16 cellular contexts compared by ENCODE assay signal in the genomic region with DNA sequence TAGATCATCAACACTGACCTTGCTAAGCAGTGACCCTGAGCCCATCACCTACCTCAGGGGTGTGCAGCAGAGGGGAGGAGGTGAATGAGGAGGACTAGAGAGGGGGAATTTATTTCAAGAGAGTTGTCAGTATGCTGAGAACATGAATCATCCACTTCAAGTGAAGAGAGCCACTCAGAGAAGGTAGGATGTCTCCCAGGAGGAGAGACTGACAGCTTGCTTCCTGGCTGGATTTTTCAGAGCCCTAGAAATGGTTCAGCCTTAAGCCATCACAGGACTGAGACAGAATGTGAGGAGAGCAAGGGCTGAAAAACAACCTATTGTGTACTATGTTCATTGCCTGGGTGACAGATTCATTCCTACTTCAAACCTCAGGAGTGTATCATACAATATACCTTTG. TPM values are rescaled to one million over a fixed set of nuclear protein-coding genes. Genes with fewer than 3 reads are reported as not detected.
A peak's percentile ranks its signal among the peaks of the same experiment; 100 is the strongest.
DNase-seq lines count a peak whose midpoint lies in the region; ATAC-seq and TF ChIP-seq lines count a peak whose summit lies in the region.
"Had no signal": no experiment of that assay in that cellular context is flagged by ENCODE, and none has a peak within 500 bp of the region (broad histone marks: within the 10 kb centered on the region; RNA-seq: fewer than 3 reads in every experiment).

No MANE protein-coding gene starts in this region.

- intact Hi-C loops in mucosa of descending colon (cut with DNase I, micrococcal nuclease), result no loop called here

- no peak overlapping the region for H3K27ac Mint-ChIP-seq in glutamatergic neuron (ENCODE audit: unreplicated experiment)
- H3K27ac Mint-ChIP-seq: endodermal cell had no signal

- no peaks in the 10 kb centered on the region for H3K36me3 Mint-ChIP-seq in glutamatergic neuron (ENCODE audit: unreplicated experiment)

- peaks cover 9% of the 10 kb centered on the region for H3K4me1 Mint-ChIP-seq in glutamatergic neuron (ENCODE audit: low read depth, unreplicated experiment)

- no peak overlapping the region for H2AFZ ChIP-seq in ACC112 (ENCODE audit: low read length, unreplicated experiment)

- peaks cover 3% of the 10 kb centered on the region for H3K27me3 Mint-ChIP-seq in glutamatergic neuron (ENCODE audit: unreplicated experiment)

- no peaks in the 10 kb centered on the region for H3K27me3 ChIP-seq in ACC112 (ENCODE audit: insufficient read depth, low read length)
- H3K27me3 ChIP-seq: gastroesophageal sphincter, SJCRH30 had no signal

- H3K36me3 ChIP-seq in ACC112 (ENCODE audit: insufficient read depth, low read length), result no peaks in the 10 kb centered on the region
- H3K36me3 ChIP-seq in mucosa of descending colon (ENCODE audit: low read depth), result no peaks in the 10 kb centered on the region
- H3K36me3 ChIP-seq: gastroesophageal sphincter, SJCRH30, tibial artery had no signal

- H3K27ac ChIP-seq in ACC112 (ENCODE audit: low read depth, low read length), result peak overlapping the region; percentile 9; the same call in 1 of the 2 replicates
- H3K27ac ChIP-seq: gastroesophageal sphincter, SJCRH30, tibial artery had no signal

- peaks cover 6% of the 10 kb centered on the region for H3K9me3 Mint-ChIP-seq in glutamatergic neuron (ENCODE audit: unreplicated experiment)

- no peaks in the 10 kb centered on the region for H3K9me3 ChIP-seq in mucosa of descending colon
- H3K9me3 ChIP-seq: gastroesophageal sphincter, SJCRH30, tibial artery had no signal

- H3K79me2 ChIP-seq in ACC112 (ENCODE audit: control insufficient read depth, insufficient read depth, low read length, unreplicated experiment), result no peaks in the 10 kb centered on the region

- no peak overlapping the region for H3K4me3 Mint-ChIP-seq in glutamatergic neuron (ENCODE audit: unreplicated experiment)
- H3K4me3 Mint-ChIP-seq: endodermal cell had no signal

- H3K4me3 ChIP-seq in ACC112 (ENCODE audit: low read depth, low read length) (no peak overlapping the region), mucosa of descending colon (no peak overlapping the region)
- H3K4me3 ChIP-seq: gastroesophageal sphincter, SJCRH30, tibial artery had no signal

- ATAC-seq in mucosa of descending colon (no peak), left lobe of liver (no peak)
- ATAC-seq: gastroesophageal sphincter had no signal

- H3K4me1 ChIP-seq in ACC112 (ENCODE audit: control insufficient read depth, insufficient read depth, low read length, unreplicated experiment) (peaks cover 88% of the 10 kb centered on the region), mucosa of descending colon (ENCODE audit: low read depth) (peaks cover 30% of the 10 kb centered on the region)

- no peak for TF ChIP-seq CTCF in mucosa of descending colon (IDR thresholded peaks at IDR 0.05)
- TF ChIP-seq CTCF in glutamatergic neuron (IDR thresholded peaks at IDR 0.05; ENCODE audit: partially characterized antibody, unreplicated experiment), result no peak

- DNase-seq in ELR (ENCODE audit: low read depth) (peak; percentile 33), NCI-H510A (lab: John Stamatoyannopoulos, UW) (peak; percentile 47), islet precursor cell (peak; percentile 70), mucosa of descending colon (no peak), left lobe of liver (ENCODE audit: low spot score) (no peak), glutamatergic neuron (no peak), Ammon's horn (ENCODE audit: low spot score) (no peak)
- DNase-seq: activated CD8-positive, alpha-beta memory T cell treated with anti-CD3 and anti-CD28 coated beads for 24 hours; activated effector memory CD4-positive, alpha-beta T cell treated with Interleukin-2 at 50 U/mL for 16 hours; EL; NCI-H1048; tibial artery had no signal

RNA-seq across cellular contexts. Expression of gene CCNL1, which starts 34.8 kb away (rescaled TPM):
- total RNA-seq in mucosa of descending colon (100 to 1,000 TPM; 127 to 146 (median 133) TPM), left lobe of liver (39.8 TPM), glutamatergic neuron (ENCODE audit: unreplicated experiment) (123 TPM)

Comparison
In these comparisons a context has a peak if more than half of its experiments do, and no peak if none do; other contexts are left out.
1. DNase-seq: peak in ELR (single experiment), NCI-H510A (single experiment) and islet precursor cell (single experiment); none in mucosa of descending colon (0 of 3), left lobe of liver (single experiment), glutamatergic neuron (single experiment) and Ammon's horn (single experiment).